In the genomic region with DNA sequence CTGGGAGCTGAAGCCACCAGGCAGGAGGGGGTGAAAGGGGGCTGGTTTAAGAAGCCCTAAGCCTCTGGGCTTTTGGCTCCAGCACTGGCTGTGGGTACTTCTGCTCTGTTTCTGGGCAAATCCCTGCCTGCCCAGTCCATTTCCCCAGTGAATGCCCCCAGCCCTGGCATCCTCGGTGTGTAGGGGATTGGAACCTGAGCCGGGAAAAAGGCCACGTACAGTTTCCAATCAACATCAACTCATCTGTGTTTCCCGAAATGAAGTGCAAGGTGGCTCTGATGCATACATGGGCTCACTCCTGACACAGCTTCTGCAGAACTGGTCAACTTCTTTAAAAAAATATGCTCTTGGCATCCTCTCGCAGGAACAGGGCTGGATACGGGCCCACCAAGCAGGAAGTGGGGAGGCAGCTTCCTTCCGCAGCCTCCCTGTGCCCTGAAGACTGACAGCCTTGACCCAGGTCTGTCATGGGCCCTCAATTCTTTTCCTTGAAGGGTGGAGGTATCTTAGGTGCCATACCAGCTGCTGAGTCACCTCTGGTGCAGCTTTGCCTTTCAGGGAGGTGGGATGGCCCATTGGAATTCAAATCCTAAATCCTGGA, we compare ENCODE assay signal across 1 cellular context.
TF ChIP-seq lines count a peak whose summit lies in the region.

No MANE protein-coding gene starts in this region.

TF ChIP-seq in HEK293, 187 proteins besides CTCF, POLR2A, EP300 and RAD21 (continued from another document):
- TF ChIP-seq, protein P1, sequence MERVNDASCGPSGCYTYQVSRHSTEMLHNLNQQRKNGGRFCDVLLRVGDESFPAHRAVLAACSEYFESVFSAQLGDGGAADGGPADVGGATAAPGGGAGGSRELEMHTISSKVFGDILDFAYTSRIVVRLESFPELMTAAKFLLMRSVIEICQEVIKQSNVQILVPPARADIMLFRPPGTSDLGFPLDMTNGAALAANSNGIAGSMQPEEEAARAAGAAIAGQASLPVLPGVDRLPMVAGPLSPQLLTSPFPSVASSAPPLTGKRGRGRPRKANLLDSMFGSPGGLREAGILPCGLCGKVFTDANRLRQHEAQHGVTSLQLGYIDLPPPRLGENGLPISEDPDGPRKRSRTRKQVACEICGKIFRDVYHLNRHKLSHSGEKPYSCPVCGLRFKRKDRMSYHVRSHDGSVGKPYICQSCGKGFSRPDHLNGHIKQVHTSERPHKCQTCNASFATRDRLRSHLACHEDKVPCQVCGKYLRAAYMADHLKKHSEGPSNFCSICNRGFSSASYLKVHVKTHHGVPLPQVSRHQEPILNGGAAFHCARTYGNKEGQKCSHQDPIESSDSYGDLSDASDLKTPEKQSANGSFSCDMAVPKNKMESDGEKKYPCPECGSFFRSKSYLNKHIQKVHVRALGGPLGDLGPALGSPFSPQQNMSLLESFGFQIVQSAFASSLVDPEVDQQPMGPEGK (tag by site-specific recombination; IDR thresholded peaks at IDR 0.05), result no peak
- TF ChIP-seq ZNF146 (tag by site-specific recombination; IDR thresholded peaks at IDR 0.05) (no peak), MEIS1 (CRISPR knock-in tag; IDR thresholded peaks at IDR 0.05; ENCODE audit: borderline replicate concordance) (no peak), ZNF707 (tag by site-specific recombination; IDR thresholded peaks at IDR 0.05) (no peak), ZFP41 (tag by site-specific recombination; IDR thresholded peaks at IDR 0.05; ENCODE audit: borderline replicate concordance) (no peak), SP3 (tag by site-specific recombination; IDR thresholded peaks at IDR 0.05) (no peak), ZNF585B (tag by site-specific recombination; IDR thresholded peaks at IDR 0.05) (no peak), OSR2 (tag by site-specific recombination; IDR thresholded peaks at IDR 0.05) (peak; percentile 7; the same call in 1 of the 2 replicates), SP7 (tag by site-specific recombination; IDR thresholded peaks at IDR 0.05) (no peak), MZF1 (tag by site-specific recombination; IDR thresholded peaks at IDR 0.05; ENCODE audit: borderline replicate concordance) (0 out of 2 replicates have a peak, but pooled peaks have one; percentile 7)
- TF ChIP-seq, protein P2, sequence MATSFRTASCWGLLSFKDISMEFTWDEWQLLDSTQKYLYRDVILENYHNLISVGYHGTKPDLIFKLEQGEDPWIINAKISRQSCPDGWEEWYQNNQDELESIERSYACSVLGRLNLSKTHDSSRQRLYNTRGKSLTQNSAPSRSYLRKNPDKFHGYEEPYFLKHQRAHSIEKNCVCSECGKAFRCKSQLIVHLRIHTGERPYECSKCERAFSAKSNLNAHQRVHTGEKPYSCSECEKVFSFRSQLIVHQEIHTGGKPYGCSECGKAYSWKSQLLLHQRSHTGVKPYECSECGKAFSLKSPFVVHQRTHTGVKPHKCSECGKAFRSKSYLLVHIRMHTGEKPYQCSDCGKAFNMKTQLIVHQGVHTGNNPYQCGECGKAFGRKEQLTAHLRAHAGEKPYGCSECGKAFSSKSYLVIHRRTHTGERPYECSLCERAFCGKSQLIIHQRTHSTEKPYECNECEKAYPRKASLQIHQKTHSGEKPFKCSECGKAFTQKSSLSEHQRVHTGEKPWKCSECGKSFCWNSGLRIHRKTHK (tag by site-specific recombination; IDR thresholded peaks at IDR 0.05), result no peak
- TF ChIP-seq, protein P3, sequence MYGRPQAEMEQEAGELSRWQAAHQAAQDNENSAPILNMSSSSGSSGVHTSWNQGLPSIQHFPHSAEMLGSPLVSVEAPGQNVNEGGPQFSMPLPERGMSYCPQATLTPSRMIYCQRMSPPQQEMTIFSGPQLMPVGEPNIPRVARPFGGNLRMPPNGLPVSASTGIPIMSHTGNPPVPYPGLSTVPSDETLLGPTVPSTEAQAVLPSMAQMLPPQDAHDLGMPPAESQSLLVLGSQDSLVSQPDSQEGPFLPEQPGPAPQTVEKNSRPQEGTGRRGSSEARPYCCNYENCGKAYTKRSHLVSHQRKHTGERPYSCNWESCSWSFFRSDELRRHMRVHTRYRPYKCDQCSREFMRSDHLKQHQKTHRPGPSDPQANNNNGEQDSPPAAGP (tag by site-specific recombination; IDR thresholded peaks at IDR 0.05), result no peak
TF ChIP-seq in HEK293: peak in this region for 2.
